Comparison of ENCODE assay signal across 8 cellular contexts in genomic region chr11:19742595-19743292, GRCh38.
DNase-seq lines count a peak whose midpoint lies in the region; ATAC-seq lines count a peak whose summit lies in the region.

No MANE protein-coding gene starts in this region.

- ATAC-seq in HG03159 (IDR thresholded peaks at IDR 0.05; ENCODE audit: unreplicated experiment) (peak; percentile 91), memory B cell (ENCODE audit: low read depth) (peak; percentile 53)

- H3K27me3 Mint-ChIP-seq in memory B cell: peaks cover 4% of the 10 kb centered on the region

- peak; percentile 23 for DNase-seq in SIG-M5 treated with dmso at 0.1 percent for 504 hours (lab: John Stamatoyannopoulos, UW; ENCODE audit: unreplicated experiment)
- DNase-seq in SIG-M5 (lab: John Stamatoyannopoulos, UW): no peak
- peak; percentile 24 for DNase-seq in NCI-H510A (lab: John Stamatoyannopoulos, UW)
- DNase-seq in activated CD4-positive, alpha-beta T cell treated with anti-CD3 and anti-CD28 coated beads, Interleukin-2, amount 50 U/mL, for 48 hours: peak; percentile 72 to 77
- peak; percentile 50 for DNase-seq in effector CD4-positive, alpha-beta T cell
- DNase-seq in memory B cell (ENCODE audit: low spot score in 2 of 2): peak; percentile 15 to 32
- DNase-seq in stimulated activated CD8-positive, alpha-beta memory T cell treated with anti-CD3 and anti-CD28 coated beads, Interleukin-2, amount 100 ng/mL, for 1 hour (ENCODE audit: low read depth in 2 of 2): peak; percentile 40 to 41

- no peaks in the 10 kb centered on the region for H3K36me3 Mint-ChIP-seq in memory B cell

- H3K4me1 Mint-ChIP-seq in memory B cell: no peaks in the 10 kb centered on the region

- H3K9me3 Mint-ChIP-seq in memory B cell: no peaks in the 10 kb centered on the region

- no peak overlapping the region for H3K4me3 Mint-ChIP-seq in memory B cell

- no peak overlapping the region for H3K27ac Mint-ChIP-seq in memory B cell
